In genomic region chr12:42886160-42886559, GRCh38 we compare ENCODE assay signal across 17 cellular contexts.
DNase-seq lines count a peak whose midpoint lies in the region; FAIRE-seq and TF ChIP-seq lines count a peak whose summit lies in the region.
"Had no signal": no experiment of that assay in that cellular context is flagged by ENCODE, and none has a peak within 500 bp of the region (broad histone marks: within the 10 kb centered on the region; RNA-seq: fewer than 3 reads in every experiment).

No MANE protein-coding gene starts in this region.

- H4K20me1 ChIP-seq in H1 (replicated peaks in 1 of 2; ENCODE audit: control insufficient read depth in 1 of 2, insufficient read depth in 2 of 2, low read length in 2 of 2) (no peaks in the 10 kb centered on the region), neural progenitor cell (ENCODE audit: low read depth) (no peaks in the 10 kb centered on the region)

- H2BK120ac ChIP-seq in H1 (replicated peaks; ENCODE audit: low read depth, low read length), result no peak overlapping the region

- peaks cover 8% of the 10 kb centered on the region for H3F3A ChIP-seq in neural progenitor cell (ENCODE audit: low read depth)

- CTCF ChIA-PET in H1 (lab: Charles Lee; ENCODE audit: partially characterized antibody), result no interaction called here

- TF ChIP-seq EP300 in H1 (IDR thresholded peaks at IDR 0.05; ENCODE audit: borderline replicate concordance in 1 of 2, low read depth in 2 of 2, low read length in 2 of 2), result no peak

- H3K18ac ChIP-seq in H1 (ENCODE audit: extremely low read depth, low read length), result no peak overlapping the region

- peaks cover 1% of the 10 kb centered on the region for H3K9me3 Mint-ChIP-seq in neural progenitor cell

- no peak overlapping the region for H3K4me3 Mint-ChIP-seq in neural progenitor cell
- H3K4me3 Mint-ChIP-seq: CD14-positive monocyte; CD8-positive, alpha-beta T cell; HFFc6 had no signal

- no peak overlapping the region for H2BK15ac ChIP-seq in H1 (ENCODE audit: low read length)

- H3K79me2 ChIP-seq in H1 (ENCODE audit: control insufficient read depth in 1 of 2, insufficient read depth in 2 of 2, low read length in 2 of 2), result no peaks in the 10 kb centered on the region
- H3K79me2 ChIP-seq in neural progenitor cell (ENCODE audit: low read depth), result no peaks in the 10 kb centered on the region

- H4K8ac ChIP-seq in H1 (ENCODE audit: extremely low read depth, insufficient read depth, low read length), result no peak overlapping the region

- H2BK12ac ChIP-seq in H1 (ENCODE audit: low read depth, low read length), result no peak overlapping the region

- 89% methylated on average over 3 of the region's 3 CpGs; no CpG with 5 or more reads in 1 of the 2 experiments for WGBS in H1 (ENCODE audit: extremely low coverage in 1 of 2, insufficient coverage in 1 of 2, insufficient read length in 1 of 2, insufficient replicate concordance in 2 of 2, low coverage in 1 of 2, low lambda C conversion rate in 2 of 2, missing lambda C conversion rate in 1 of 2), 2 experiments

- no peaks in the 10 kb centered on the region for H3K23me2 ChIP-seq in H1 (ENCODE audit: low read depth, low read length)

- no peak overlapping the region for H2AK5ac ChIP-seq in H1 (ENCODE audit: low read depth, low read length)

- H3K4me1 Mint-ChIP-seq in neural progenitor cell, result no peaks in the 10 kb centered on the region
- H3K4me1 Mint-ChIP-seq: CD14-positive monocyte had no signal

- no peak overlapping the region for H3K56ac ChIP-seq in H1 (replicated peaks; ENCODE audit: insufficient read length, low read depth, low read length)

- H3K4me2 ChIP-seq in H1 (ENCODE audit: insufficient read depth in 1 of 2, low read depth in 2 of 2, low read length in 2 of 2) (no peak overlapping the region), neural progenitor cell (no peak overlapping the region)

- no peaks in the 10 kb centered on the region for H3K79me1 ChIP-seq in H1 (ENCODE audit: low read depth, low read length)

- POLR2A ChIA-PET in H1 (lab: Charles Lee; ENCODE audit: partially characterized antibody), result no interaction called here

- no peak for TF ChIP-seq CTCF in H1 (IDR thresholded peaks at IDR 0.05; ENCODE audit: control extremely low read depth in 1 of 3, insufficient read depth in 1 of 3, low read depth in 1 of 3, low read length in 3 of 3)
- no peak for TF ChIP-seq CTCF in neural progenitor cell (IDR thresholded peaks at IDR 0.05)

- no peak overlapping the region for H2BK5ac ChIP-seq in H1 (ENCODE audit: low read depth, low read length)

- H3K27me3 ChIP-seq in H1 (replicated peaks in 1 of 4; ENCODE audit: control insufficient read depth in 3 of 4, extremely low read depth in 1 of 4, insufficient read depth in 3 of 4, low read length in 3 of 4) (no peaks in the 10 kb centered on the region), neural progenitor cell (no peaks in the 10 kb centered on the region)

- H3K4ac ChIP-seq in H1 (replicated peaks; ENCODE audit: insufficient read length, low read depth, low read length), result no peak overlapping the region

- H3K9ac ChIP-seq in H1 (replicated peaks in 1 of 4; ENCODE audit: extremely low read depth in 1 of 4, low read depth in 3 of 4, low read length in 3 of 4) (no peak overlapping the region), neural progenitor cell (no peak overlapping the region)

- TF ChIP-seq RAD21 in H1 (IDR thresholded peaks at IDR 0.05 in 1 of 2, conservative IDR thresholded peaks at IDR 0.05 in 1 of 2; ENCODE audit: low read depth in 2 of 2, low read length in 2 of 2), result no peak

- no peak for TF ChIP-seq POLR2A in H1 (IDR thresholded peaks at IDR 0.05; ENCODE audit: control extremely low read depth in 1 of 2, low read depth in 2 of 2, low read length in 2 of 2)

- H3K9me3 ChIP-seq in H1 (ENCODE audit: insufficient read depth in 2 of 2, low read depth in 1 of 2, low read length in 1 of 2) (no peaks in the 10 kb centered on the region), neural progenitor cell (ENCODE audit: low read depth) (no peaks in the 10 kb centered on the region)

- H3K23ac ChIP-seq in H1 (ENCODE audit: insufficient read length), result no peak overlapping the region

- no peak for FAIRE-seq in H1 (lab: Jason Lieb, UNC)
- FAIRE-seq: GM12878, GM18507 had no signal

- no peak overlapping the region for H4K5ac ChIP-seq in H1 (ENCODE audit: insufficient read length, low read depth, low read length)

- DNase-seq in DMS53 (lab: John Stamatoyannopoulos, UW) (peak; percentile 52), DMS53 treated with DMSO at 0.1 percent for 48 hours (lab: John Stamatoyannopoulos, UW; ENCODE audit: unreplicated experiment) (no peak), NCI-H69 (lab: John Stamatoyannopoulos, UW) (peak; percentile 85), H1 (ENCODE audit: low read depth in 1 of 2, low spot score in 2 of 2) (no peak), neural progenitor cell (ENCODE audit: low spot score) (peak; percentile 10), HuH-7 (ENCODE audit: low spot score) (no peak), SKM-1 (lab: John Stamatoyannopoulos, UW; ENCODE audit: unreplicated experiment) (no peak)
- DNase-seq in activated T-cell treated with anti-CD3 and anti-CD28 coated beads, Interleukin-2, amount 50 U/mL, for 48 hours, result no peak
- DNase-seq: Caco-2; CD8-positive, alpha-beta T cell; GOT3; HCEC 1CT; HFFc6 had no signal

- H3K36me3 Mint-ChIP-seq in neural progenitor cell, result no peaks in the 10 kb centered on the region
- H3K36me3 Mint-ChIP-seq: CD14-positive monocyte; CD8-positive, alpha-beta T cell had no signal

- H2BK20ac ChIP-seq in H1 (ENCODE audit: low read length), result no peak overlapping the region

- no peak overlapping the region for H4K91ac ChIP-seq in H1 (replicated peaks; ENCODE audit: insufficient read length, low read length)

- no peak overlapping the region for H3K27ac Mint-ChIP-seq in neural progenitor cell
- H3K27ac Mint-ChIP-seq: CD14-positive monocyte; CD8-positive, alpha-beta T cell; HFFc6 had no signal

- peaks cover 2% of the 10 kb centered on the region for H3K27me3 Mint-ChIP-seq in neural progenitor cell (ENCODE audit: insufficient read depth, low read depth)

- no peaks in the 10 kb centered on the region for H3K36me3 ChIP-seq in H1 (ENCODE audit: control insufficient read depth in 2 of 4, insufficient read depth in 4 of 4, low read length in 3 of 4)
- H3K36me3 ChIP-seq in neural progenitor cell, result no peaks in the 10 kb centered on the region

- H3K4me1 ChIP-seq in H1 (replicated peaks in 1 of 4; ENCODE audit: control insufficient read depth in 3 of 4, insufficient read depth in 4 of 4, low read length in 3 of 4) (no peaks in the 10 kb centered on the region), neural progenitor cell (peaks cover 14% of the 10 kb centered on the region)
- H3K4me1 ChIP-seq: Caco-2 had no signal

- peak overlapping the region; percentile 30; the same call in 1 of the 2 replicates for H2AFZ ChIP-seq in H1 (ENCODE audit: low read length)
- no peak overlapping the region for H2AFZ ChIP-seq in neural progenitor cell (replicated peaks)

- H3K27ac ChIP-seq in H1 (ENCODE audit: low read depth, low read length), result no peak overlapping the region
- peak overlapping the region; percentile 33 for H3K27ac ChIP-seq in neural progenitor cell
- H3K27ac ChIP-seq: 22Rv1 had no signal

- H3K4me3 ChIP-seq in H1 (ENCODE audit: extremely low read depth in 1 of 4, insufficient read depth in 2 of 4, low read depth in 3 of 4, low read length in 4 of 4), result no peak overlapping the region
- no peak overlapping the region for H3K4me3 ChIP-seq in neural progenitor cell
- H3K4me3 ChIP-seq: GM12878 had no signal

- no peak overlapping the region for H3K14ac ChIP-seq in H1 (ENCODE audit: insufficient read length)

TF ChIP-seq in H1, 55 proteins besides CTCF, POLR2A, EP300 and RAD21:
- no peak for TF ChIP-seq CTBP2 (IDR thresholded peaks at IDR 0.05; ENCODE audit: borderline replicate concordance, insufficient read depth, insufficient read length, low read length)
- TF ChIP-seq CREB1 (IDR thresholded peaks at IDR 0.05), result no peak
- TF ChIP-seq SUZ12 (IDR thresholded peaks at IDR 0.05; ENCODE audit: low read length), result no peak
TF ChIP-seq in H1: peak in this region for 0.

Comparison
In these comparisons a context has a peak if more than half of its experiments do, and no peak if none do; other contexts are left out.
1. DNase-seq: peak in DMS53 (single experiment), NCI-H69 (single experiment) and neural progenitor cell (single experiment); none in DMS53 treated with DMSO at 0.1 percent for 48 hours (single experiment), H1 (0 of 2), HuH-7 (single experiment), activated T-cell treated with anti-CD3 and anti-CD28 coated beads, Interleukin-2, amount 50 U/mL, for 48 hours (0 of 2) and SKM-1 (single experiment).